8 cellular contexts compared by ENCODE assay signal in genomic region chr19:2503521-2504109, GRCh38. TPM values are rescaled to one million over a fixed set of nuclear protein-coding genes. Genes with fewer than 3 reads are reported as not detected.
A peak's percentile ranks its signal among the peaks of the same experiment; 100 is the strongest.
DNase-seq lines count a peak whose midpoint lies in the region; ATAC-seq and TF ChIP-seq lines count a peak whose summit lies in the region.

No MANE protein-coding gene starts in this region.

- peak overlapping the region; percentile 76 for H3K27ac Mint-ChIP-seq in activated CD4-positive, alpha-beta memory T cell treated with anti-CD3 and anti-CD28 coated beads for 36 hours

- H3K36me3 Mint-ChIP-seq in activated CD4-positive, alpha-beta memory T cell treated with anti-CD3 and anti-CD28 coated beads for 36 hours = no peaks in the 10 kb centered on the region

- CTCF ChIA-PET in activated CD4-positive, alpha-beta memory T cell treated with anti-CD3 and anti-CD28 coated beads for 36 hours (lab: Charles Lee) = interaction anchor here (0.5 to 2.1 kb wide), 7 partner anchors 24 to 145 kb away, joined by 3 to 5 read pairs (median 3); no protein-coding TSS in a partner anchor

- H3K4me3 ChIP-seq in epithelial cell of esophagus (ENCODE audit: low read length) = no peak overlapping the region

- intact Hi-C loops in activated CD4-positive, alpha-beta memory T cell treated with anti-CD3 and anti-CD28 coated beads for 36 hours (cut with micrococcal nuclease) = loop anchor here (2.0 kb wide), 2 partner anchors 27 to 49 kb away; partner anchors contain the start of gene GADD45B

- H3K9me3 Mint-ChIP-seq in activated CD4-positive, alpha-beta memory T cell treated with anti-CD3 and anti-CD28 coated beads for 36 hours = no peaks in the 10 kb centered on the region

- H3K4me3 Mint-ChIP-seq in activated CD4-positive, alpha-beta memory T cell treated with anti-CD3 and anti-CD28 coated beads for 36 hours = peak overlapping the region; percentile 49

- no peak for ATAC-seq in GM19035 (IDR thresholded peaks at IDR 0.05; ENCODE audit: unreplicated experiment)

- H3K4me1 Mint-ChIP-seq in activated CD4-positive, alpha-beta memory T cell treated with anti-CD3 and anti-CD28 coated beads for 36 hours (ENCODE audit: low read depth) = peaks cover 27% of the 10 kb centered on the region

- POLR2A ChIA-PET in activated CD4-positive, alpha-beta memory T cell treated with anti-CD3 and anti-CD28 coated beads for 36 hours (lab: Charles Lee) = interaction anchor here (0.6 to 2.8 kb wide), 5 partner anchors 27 to 117 kb away, joined by 3 to 27 read pairs (median 3); partner anchors contain the start of gene GADD45B

- DNase-seq in HK-2 (ENCODE audit: unreplicated experiment) (peak; percentile 78), epithelial cell of esophagus (ENCODE audit: low read depth) (peak; percentile 74), NCI-H2227 (lab: John Stamatoyannopoulos, UW; ENCODE audit: unreplicated experiment) (no peak), GM20000 (ENCODE audit: low spot score) (no peak), NCI-H2081 (lab: John Stamatoyannopoulos, UW) (no peak)
- peak; percentile 83 for DNase-seq in activated CD4-positive, alpha-beta memory T cell treated with anti-CD3 and anti-CD28 coated beads for 36 hours
- DNase-seq in stimulated activated CD4-positive, alpha-beta T cell treated with anti-CD3 and anti-CD28 coated beads, Interleukin-2, amount 100 ng/mL, for 48 hours = peak; percentile 48 to 58

- TF ChIP-seq CTCF in epithelial cell of esophagus (IDR thresholded peaks at IDR 0.05; ENCODE audit: insufficient read depth, low read depth, low read length, missing control alignments) = no peak
- TF ChIP-seq CTCF in GM20000 (IDR thresholded peaks at IDR 0.05; ENCODE audit: extremely low read depth, missing control alignments) = no peak

- H3K27me3 Mint-ChIP-seq in activated CD4-positive, alpha-beta memory T cell treated with anti-CD3 and anti-CD28 coated beads for 36 hours = peaks cover 6% of the 10 kb centered on the region

RNA-seq across cellular contexts. Expression of gene GADD45B, which starts 27.7 kb away (rescaled TPM):
- 10 to 100 TPM; 34.5 to 38.1 TPM for total RNA-seq in activated CD4-positive, alpha-beta memory T cell treated with anti-CD3 and anti-CD28 coated beads for 36 hours

RNA-seq across cellular contexts. Expression of gene LMNB2, which starts 46.9 kb away (rescaled TPM):
- 100 to 1,000 TPM; 100 to 104 TPM for total RNA-seq in activated CD4-positive, alpha-beta memory T cell treated with anti-CD3 and anti-CD28 coated beads for 36 hours

Comparison
In these comparisons a context has a peak if more than half of its experiments do, and no peak if none do; other contexts are left out.
1. DNase-seq: peak in HK-2 (single experiment), activated CD4-positive, alpha-beta memory T cell treated with anti-CD3 and anti-CD28 coated beads for 36 hours (single experiment), epithelial cell of esophagus (single experiment) and stimulated activated CD4-positive, alpha-beta T cell treated with anti-CD3 and anti-CD28 coated beads, Interleukin-2, amount 100 ng/mL, for 48 hours (2 of 2); none in NCI-H2227 (single experiment), GM20000 (single experiment) and NCI-H2081 (0 of 2).